23 cellular contexts compared by ENCODE assay signal in the genomic region with DNA sequence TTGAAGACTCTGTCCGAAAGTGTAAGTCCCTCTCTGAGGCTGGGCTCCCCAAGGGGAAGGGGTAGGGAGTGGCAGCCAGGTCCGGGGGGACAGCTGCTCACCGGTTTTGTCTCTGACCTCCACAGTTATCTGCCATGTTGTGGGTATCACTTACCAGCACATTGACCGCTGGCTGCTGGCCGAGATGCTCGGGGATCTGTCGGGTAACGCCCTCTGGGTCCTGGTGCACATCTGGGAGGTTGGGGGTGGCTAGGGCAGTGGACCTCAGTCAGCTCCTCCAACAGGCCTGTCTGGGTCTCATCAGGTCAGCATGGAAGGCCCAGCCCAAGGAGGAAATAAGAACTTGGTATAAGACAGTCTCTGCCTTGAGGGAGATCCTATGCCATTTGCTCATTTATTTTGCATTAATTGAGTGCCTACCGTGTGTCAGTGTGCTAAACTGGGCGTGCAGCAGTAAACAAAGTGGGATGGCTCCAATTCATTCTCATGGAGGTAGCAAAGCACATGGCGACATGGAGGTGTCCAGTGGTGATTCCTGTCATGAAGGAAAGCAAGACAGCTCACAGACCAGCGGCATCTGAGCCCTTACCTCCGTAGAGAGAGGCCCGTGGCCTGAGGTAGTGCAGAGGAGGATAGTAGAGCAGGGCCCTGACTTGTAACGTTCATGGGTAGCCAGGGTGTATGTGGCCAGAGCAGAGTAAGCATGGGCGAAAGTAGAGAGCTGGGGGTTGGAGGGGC. TPM values are rescaled to one million over a fixed set of nuclear protein-coding genes. Genes with fewer than 3 reads are reported as not detected.
DNase-seq lines count a peak whose midpoint lies in the region; ATAC-seq and TF ChIP-seq lines count a peak whose summit lies in the region.
"Had no signal": no experiment of that assay in that cellular context is flagged by ENCODE, and none has a peak within 500 bp of the region (broad histone marks: within the 10 kb centered on the region; RNA-seq: fewer than 3 reads in every experiment).

No MANE protein-coding gene starts in this region.

- H3K36me3 Mint-ChIP-seq in natural killer cell (peaks cover 7% of the 10 kb centered on the region), T-helper 17 cell (ENCODE audit: low read depth) (peaks cover 7% of the 10 kb centered on the region), type B pancreatic cell (peaks cover 21% of the 10 kb centered on the region)
- H3K36me3 Mint-ChIP-seq in natural killer cell treated with Interleukin-12 subunit alpha and Interleukin-12 subunit beta and Interleukin-15 and Interleukin-18, amount 100 ng/mL, for 72 hours = peaks cover 11% of the 10 kb centered on the region

- H3K27me3 Mint-ChIP-seq in natural killer cell (ENCODE audit: low read depth in 2 of 2) (no peaks in the 10 kb centered on the region), T-helper 17 cell (no peaks in the 10 kb centered on the region), type B pancreatic cell (no peaks in the 10 kb centered on the region)
- H3K27me3 Mint-ChIP-seq in natural killer cell treated with Interleukin-12 subunit alpha and Interleukin-12 subunit beta and Interleukin-15 and Interleukin-18, amount 100 ng/mL, for 72 hours = no peaks in the 10 kb centered on the region
- H3K27me3 Mint-ChIP-seq: activated naive CD4-positive, alpha-beta T cell treated with anti-CD3 and anti-CD28 coated beads, Interleukin-2, amount 50 U/mL, for 24 hours had no signal

- H3K27ac Mint-ChIP-seq in natural killer cell (no peak overlapping the region), T-helper 17 cell (peak overlapping the region; percentile 53), type B pancreatic cell (peak overlapping the region; percentile 14)
- no peak overlapping the region for H3K27ac Mint-ChIP-seq in natural killer cell treated with Interleukin-12 subunit alpha and Interleukin-12 subunit beta and Interleukin-15 and Interleukin-18, amount 100 ng/mL, for 72 hours
- H3K27ac Mint-ChIP-seq: activated naive CD4-positive, alpha-beta T cell treated with anti-CD3 and anti-CD28 coated beads, Interleukin-2, amount 50 U/mL, for 24 hours; activated T-helper 1 cell treated with anti-CD3 and anti-CD28 coated beads, Interleukin-12 subunit alpha, Interleukin-12 subunit beta, Interleukin-2, Interleukin-4 antibody, amounts not matched to agents 30 ng/mL and 10 ng/mL and 1 ng/mL, durations not matched to agents 14 hours and 24 hours and 36 hours had no signal

- intact Hi-C loops in natural killer cell (cut with micrococcal nuclease) = no loop called here

- H3K4me3 Mint-ChIP-seq in natural killer cell = peak overlapping the region; percentile 9
- H3K4me3 Mint-ChIP-seq in natural killer cell treated with Interleukin-12 subunit alpha and Interleukin-12 subunit beta and Interleukin-15 and Interleukin-18, amount 100 ng/mL, for 72 hours = no peak overlapping the region
- no peak overlapping the region for H3K4me3 Mint-ChIP-seq in T-helper 17 cell
- H3K4me3 Mint-ChIP-seq in type B pancreatic cell = no peak overlapping the region
- H3K4me3 Mint-ChIP-seq: activated naive CD4-positive, alpha-beta T cell treated with anti-CD3 and anti-CD28 coated beads, Interleukin-2, amount 50 U/mL, for 24 hours; activated T-helper 1 cell treated with anti-CD3 and anti-CD28 coated beads, Interleukin-12 subunit alpha, Interleukin-12 subunit beta, Interleukin-2, Interleukin-4 antibody, amounts not matched to agents 30 ng/mL and 10 ng/mL and 1 ng/mL, durations not matched to agents 14 hours and 24 hours and 36 hours had no signal

- H3K9me3 Mint-ChIP-seq in natural killer cell (no peaks in the 10 kb centered on the region), type B pancreatic cell (no peaks in the 10 kb centered on the region)
- no peaks in the 10 kb centered on the region for H3K9me3 Mint-ChIP-seq in natural killer cell treated with Interleukin-12 subunit alpha and Interleukin-12 subunit beta and Interleukin-15 and Interleukin-18, amount 100 ng/mL, for 72 hours
- H3K9me3 Mint-ChIP-seq: activated naive CD4-positive, alpha-beta T cell treated with anti-CD3 and anti-CD28 coated beads, Interleukin-2, amount 50 U/mL, for 24 hours; activated T-helper 1 cell treated with anti-CD3 and anti-CD28 coated beads, Interleukin-12 subunit alpha, Interleukin-12 subunit beta, Interleukin-2, Interleukin-4 antibody, amounts not matched to agents 30 ng/mL and 10 ng/mL and 1 ng/mL, durations not matched to agents 14 hours and 24 hours and 36 hours had no signal

- H3K4me1 Mint-ChIP-seq in natural killer cell (peaks cover 32 to 33% of the 10 kb centered on the region in 2 donors), T-helper 17 cell (peaks cover 21% of the 10 kb centered on the region), type B pancreatic cell (ENCODE audit: unreplicated experiment) (peaks cover 22% of the 10 kb centered on the region)
- peaks cover 29 to 31% of the 10 kb centered on the region in 2 donors for H3K4me1 Mint-ChIP-seq in natural killer cell treated with Interleukin-12 subunit alpha and Interleukin-12 subunit beta and Interleukin-15 and Interleukin-18, amount 100 ng/mL, for 72 hours (ENCODE audit: low read depth in 2 of 2)

- ATAC-seq in natural killer cell = no peak
- no peak for ATAC-seq in natural killer cell treated with Interleukin-12 subunit alpha and Interleukin-12 subunit beta and Interleukin-15 and Interleukin-18, amount 100 ng/mL, for 72 hours
- ATAC-seq in T-helper 17 cell = no peak
- ATAC-seq: heart left ventricle, HepG2, left cardiac atrium had no signal

- DNase-seq in natural killer cell = no peak
- DNase-seq in natural killer cell treated with Interleukin-12 subunit alpha and Interleukin-12 subunit beta and Interleukin-15 and Interleukin-18, amount 100 ng/mL, for 72 hours (ENCODE audit: low spot score) = no peak
- no peak for DNase-seq in T-helper 17 cell
- DNase-seq in erythroblast (lab: John Stamatoyannopoulos, UW) = peak; percentile 49 to 77
- no peak for DNase-seq in type B pancreatic cell (ENCODE audit: extremely low spot score, unreplicated experiment)
- no peak for DNase-seq in GM03348 (ENCODE audit: low spot score)
- no peak for DNase-seq in SW 1271 (lab: John Stamatoyannopoulos, UW)
- no peak for DNase-seq in NCI-H1092 treated with DMSO at 0.1 percent for 48 hours (lab: John Stamatoyannopoulos, UW)
- DNase-seq: activated CD4-positive, CD25-positive, alpha-beta regulatory T cell treated with anti-CD3 and anti-CD28 coated beads, Interleukin-2, amount 50 U/mL, for 72 hours; aorta; dermis blood vessel endothelial cell; H7; heart left ventricle; left cardiac atrium; mammary epithelial cell; NCI-H1048; NCI-H187 treated with DMSO at 0.1 percent for 48 hours; stimulated activated naive CD4-positive, alpha-beta T cell treated with Interleukin-2 at 50 U/mL for 16 hours had no signal

- peak; percentile 39 for TF ChIP-seq POLR2A in erythroblast (IDR thresholded peaks at IDR 0.05; ENCODE audit: low read length)

- no peaks in the 10 kb centered on the region for H3K9me3 ChIP-seq in T-helper 17 cell (ENCODE audit: control insufficient read depth, low read length, poor library complexity, severe bottlenecking)
- H3K9me3 ChIP-seq: BLaER1 treated with 17β-estradiol and CSF1 and Interleukin-3, amounts not matched to agents 10 nM and 100 nM; heart left ventricle had no signal

- no peak for TF ChIP-seq CTCF in natural killer cell (IDR thresholded peaks at IDR 0.05)
- no peak for TF ChIP-seq CTCF in type B pancreatic cell (conservative IDR thresholded peaks at IDR 0.05)

RNA-seq across cellular contexts. Expression of gene EIF3K, which starts 13.7 kb away (rescaled TPM):
- total RNA-seq in natural killer cell (100 to 1,000 TPM; 232 to 262 (median 238) TPM), T-helper 17 cell (100 to 1,000 TPM; 282 to 320 TPM), type B pancreatic cell (ENCODE audit: low replicate concordance) (274 and 310 TPM in 2 replicates)
- total RNA-seq in natural killer cell treated with Interleukin-12 subunit alpha and Interleukin-12 subunit beta and Interleukin-15 and Interleukin-18, amount 100 ng/mL, for 72 hours = 100 to 1,000 TPM; 216 to 286 TPM

RNA-seq across cellular contexts. Expression of gene ACTN4, which starts 14.8 kb away (rescaled TPM):
- total RNA-seq in natural killer cell (100 to 1,000 TPM; 443 to 595 (median 541) TPM), T-helper 17 cell (100 to 1,000 TPM; 201 to 205 TPM), type B pancreatic cell (ENCODE audit: low replicate concordance) (475 and 776 TPM in 2 replicates)
- total RNA-seq in natural killer cell treated with Interleukin-12 subunit alpha and Interleukin-12 subunit beta and Interleukin-15 and Interleukin-18, amount 100 ng/mL, for 72 hours = 100 to 1,000 TPM; 342 to 574 TPM

RNA-seq across cellular contexts. Expression of gene MAP4K1, which starts 14.9 kb away (rescaled TPM):
- total RNA-seq in natural killer cell = 100 to 1,000 TPM; 162 to 201 (median 163) TPM
- total RNA-seq in natural killer cell treated with Interleukin-12 subunit alpha and Interleukin-12 subunit beta and Interleukin-15 and Interleukin-18, amount 100 ng/mL, for 72 hours = 100 to 1,000 TPM in 1 of 2 donors, 10 to 100 TPM in 1; 81.4 to 318 TPM
- total RNA-seq in T-helper 17 cell = 100 to 1,000 TPM; 298 to 351 TPM
- total RNA-seq in type B pancreatic cell (ENCODE audit: low replicate concordance) = 2.4 and 16.8 TPM in 2 replicates
- total RNA-seq: dermis blood vessel endothelial cell, fibroblast of villous mesenchyme had no signal

Comparison
In these comparisons a context has a peak if more than half of its experiments do, and no peak if none do; other contexts are left out.
1. DNase-seq: peak in erythroblast (2 of 2); none in natural killer cell (single experiment), natural killer cell treated with Interleukin-12 subunit alpha and Interleukin-12 subunit beta and Interleukin-15 and Interleukin-18, amount 100 ng/mL, for 72 hours (single experiment), T-helper 17 cell (0 of 3), type B pancreatic cell (single experiment), GM03348 (single experiment), SW 1271 (0 of 2) and NCI-H1092 treated with DMSO at 0.1 percent for 48 hours (single experiment).
2. H3K27ac Mint-ChIP-seq: peak in T-helper 17 cell (single experiment) and type B pancreatic cell (single experiment); none in natural killer cell (0 of 2) and natural killer cell treated with Interleukin-12 subunit alpha and Interleukin-12 subunit beta and Interleukin-15 and Interleukin-18, amount 100 ng/mL, for 72 hours (0 of 2).